ENCODE assay signal across 8 cellular contexts in the genomic region with DNA sequence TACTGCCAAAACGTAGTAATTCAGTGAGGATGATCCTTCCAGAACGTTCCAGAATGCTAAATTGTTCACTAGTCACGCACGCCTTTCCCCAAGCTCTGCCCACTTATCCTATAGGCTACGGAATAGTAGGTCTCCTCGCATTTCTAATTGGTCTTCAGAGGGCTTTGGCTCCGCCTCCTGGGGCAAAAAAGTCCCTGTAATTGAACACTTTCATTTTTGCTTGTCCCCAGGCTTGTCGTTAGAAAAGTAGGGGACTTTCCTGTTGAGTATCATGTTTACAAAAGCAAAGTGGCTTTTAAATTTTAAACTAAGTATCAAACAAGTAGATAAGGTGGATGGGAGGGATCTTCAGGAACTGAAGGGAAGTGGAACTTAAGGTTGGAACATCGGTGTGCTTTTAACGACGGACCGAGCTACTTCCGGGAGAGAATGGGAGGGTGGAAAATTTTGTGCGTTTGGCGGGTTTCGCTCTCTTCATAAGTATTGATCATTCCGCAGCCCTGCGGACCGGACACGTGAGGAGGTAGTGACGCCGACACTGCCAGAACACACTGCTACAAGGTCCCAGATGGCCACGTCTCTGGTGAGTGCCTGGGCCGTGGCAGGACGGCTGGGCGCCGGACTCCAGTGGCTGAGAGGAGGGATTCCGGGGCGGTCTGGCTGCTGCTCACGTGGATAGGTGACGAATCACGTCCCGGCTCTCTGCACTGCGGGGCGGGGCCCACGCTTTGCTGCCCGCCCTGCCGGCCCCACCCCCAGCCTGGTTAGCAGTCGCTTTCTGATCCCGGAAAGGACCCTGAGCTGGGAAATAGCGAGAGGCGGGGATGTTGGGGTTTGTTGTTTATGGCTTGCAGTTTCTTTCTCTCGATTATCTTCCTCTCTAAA. TPM values are rescaled to one million over a fixed set of nuclear protein-coding genes. Genes with fewer than 3 reads are reported as not detected.
DNase-seq lines count a peak whose midpoint lies in the region; ATAC-seq and FAIRE-seq lines count a peak whose summit lies in the region.

TSS of gene NXT2 (plus strand) at position 406 of the 885 bp plus-strand sequence. CDS start at position 569, 163 bp downstream.

- peak within 1 kb of the TSS; percentile 98 for H3K4me3 Mint-ChIP-seq in activated CD4-positive, alpha-beta T cell treated with anti-CD3 and anti-CD28 coated beads, Interleukin-2, amount 10 ng/mL, durations not matched to agents 24 days and 14 days

- ATAC-seq in GM19351 (IDR thresholded peaks at IDR 0.05; ENCODE audit: unreplicated experiment) (peak; percentile 95), HG03520 (IDR thresholded peaks at IDR 0.05; ENCODE audit: unreplicated experiment) (peak; percentile 95)

- peaks cover 14% of the 10 kb centered on the region for H3K4me1 Mint-ChIP-seq in activated CD4-positive, alpha-beta T cell treated with anti-CD3 and anti-CD28 coated beads, Interleukin-2, amount 10 ng/mL, durations not matched to agents 24 days and 14 days

- peaks cover 4% of the 10 kb centered on the region for H3K27me3 Mint-ChIP-seq in activated CD4-positive, alpha-beta T cell treated with anti-CD3 and anti-CD28 coated beads, Interleukin-2, amount 10 ng/mL, durations not matched to agents 24 days and 14 days

- DNase-seq in C1 segment of cervical spinal cord (lab: John Stamatoyannopoulos, UW) (peak in 13 of 14 donors; percentile 5 to 89 (median 79)), NCI-H526 treated with DMSO at 0.1 percent for 48 hours (lab: John Stamatoyannopoulos, UW) (peak; percentile 84)
- peak; percentile 95 for DNase-seq in activated CD4-positive, alpha-beta T cell treated with anti-CD3 and anti-CD28 coated beads, Interleukin-2, amount 10 ng/mL, durations not matched to agents 24 days and 14 days
- DNase-seq in stimulated activated CD4-positive, alpha-beta T cell treated with anti-CD3 and anti-CD28 coated beads, Interleukin-1b, Interleukin-23, amount 100 ng/mL, for 24 hours (ENCODE audit: low read depth in 4 of 4, low spot score in 1 of 4), result peak; percentile 47 to 71 (median 58)

- H3K27ac ChIP-seq in layer of hippocampus (ENCODE audit: low read depth, low read length), result peak within 1 kb of the TSS; percentile 86

- no peaks in the 10 kb centered on the region for H3K27me3 ChIP-seq in layer of hippocampus (ENCODE audit: control insufficient read depth, insufficient read depth, low read length)

- FAIRE-seq in colon (lab: Jason Lieb, UNC), result peak; percentile 64

- H3K9me3 Mint-ChIP-seq in activated CD4-positive, alpha-beta T cell treated with anti-CD3 and anti-CD28 coated beads, Interleukin-2, amount 10 ng/mL, durations not matched to agents 24 days and 14 days, result peaks cover 13% of the 10 kb centered on the region

- intact Hi-C loops in activated CD4-positive, alpha-beta T cell treated with anti-CD3 and anti-CD28 coated beads, Interleukin-2, amount 10 ng/mL, durations not matched to agents 24 days and 14 days (cut with micrococcal nuclease), result loop anchor here (1.0 to 10.0 kb wide), 4 partner anchors 198 to 1444 kb away; partner anchors contain the start of genes ACSL4, AMMECR1, ATG4A and PSMD10

- H3K36me3 Mint-ChIP-seq in activated CD4-positive, alpha-beta T cell treated with anti-CD3 and anti-CD28 coated beads, Interleukin-2, amount 10 ng/mL, durations not matched to agents 24 days and 14 days (ENCODE audit: low read depth), result peaks cover 1% of the 10 kb centered on the region

- H3K27ac Mint-ChIP-seq in activated CD4-positive, alpha-beta T cell treated with anti-CD3 and anti-CD28 coated beads, Interleukin-2, amount 10 ng/mL, durations not matched to agents 24 days and 14 days, result peak within 1 kb of the TSS; percentile 99

RNA-seq across cellular contexts. Expression of gene NXT2, which starts in this region (rescaled TPM):
- total RNA-seq in activated CD4-positive, alpha-beta T cell treated with anti-CD3 and anti-CD28 coated beads, Interleukin-2, amount 10 ng/mL, durations not matched to agents 24 days and 14 days, result 12.5 and 14.1 TPM in 2 replicates

Comparison
In these comparisons a context has a peak if more than half of its experiments do, and no peak if none do; other contexts are left out.
1. Peak in every context shown above with its lines: DNase-seq, ATAC-seq and H3K27ac ChIP-seq.